In the genomic region with DNA sequence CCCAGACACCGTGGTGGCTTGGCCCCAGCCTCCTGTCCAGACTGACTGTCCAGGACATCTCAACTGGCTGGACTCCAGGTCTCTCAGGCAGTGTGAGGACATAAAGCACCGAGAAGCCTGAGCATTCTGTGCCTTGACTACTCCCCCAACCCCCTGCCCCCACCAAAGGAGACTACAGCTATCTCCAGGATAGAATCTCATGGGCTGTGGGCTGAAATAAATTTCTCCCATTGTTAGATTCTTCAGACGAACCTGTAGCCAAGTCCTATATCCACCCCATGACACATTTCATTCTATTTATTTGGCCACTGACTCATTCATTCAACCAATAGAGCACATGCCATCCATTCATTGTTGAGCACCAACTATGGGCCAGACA, we compare ENCODE assay signal across 1 cellular context.
TF ChIP-seq lines count a peak whose summit lies in the region.

No MANE protein-coding gene starts in this region.

TF ChIP-seq in IMR-90, 13 proteins besides CTCF, POLR2A, EP300 and RAD21 (continued from another document):
- TF ChIP-seq, protein P1, sequence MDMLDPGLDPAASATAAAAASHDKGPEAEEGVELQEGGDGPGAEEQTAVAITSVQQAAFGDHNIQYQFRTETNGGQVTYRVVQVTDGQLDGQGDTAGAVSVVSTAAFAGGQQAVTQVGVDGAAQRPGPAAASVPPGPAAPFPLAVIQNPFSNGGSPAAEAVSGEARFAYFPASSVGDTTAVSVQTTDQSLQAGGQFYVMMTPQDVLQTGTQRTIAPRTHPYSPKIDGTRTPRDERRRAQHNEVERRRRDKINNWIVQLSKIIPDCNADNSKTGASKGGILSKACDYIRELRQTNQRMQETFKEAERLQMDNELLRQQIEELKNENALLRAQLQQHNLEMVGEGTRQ (IDR thresholded peaks at IDR 0.05; ENCODE audit: low read depth, low read length) = no peak
- TF ChIP-seq MAZ (IDR thresholded peaks at IDR 0.05; ENCODE audit: borderline replicate concordance, low read depth, low read length) = no peak
- TF ChIP-seq, protein P2, sequence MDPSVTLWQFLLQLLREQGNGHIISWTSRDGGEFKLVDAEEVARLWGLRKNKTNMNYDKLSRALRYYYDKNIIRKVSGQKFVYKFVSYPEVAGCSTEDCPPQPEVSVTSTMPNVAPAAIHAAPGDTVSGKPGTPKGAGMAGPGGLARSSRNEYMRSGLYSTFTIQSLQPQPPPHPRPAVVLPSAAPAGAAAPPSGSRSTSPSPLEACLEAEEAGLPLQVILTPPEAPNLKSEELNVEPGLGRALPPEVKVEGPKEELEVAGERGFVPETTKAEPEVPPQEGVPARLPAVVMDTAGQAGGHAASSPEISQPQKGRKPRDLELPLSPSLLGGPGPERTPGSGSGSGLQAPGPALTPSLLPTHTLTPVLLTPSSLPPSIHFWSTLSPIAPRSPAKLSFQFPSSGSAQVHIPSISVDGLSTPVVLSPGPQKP (IDR thresholded peaks at IDR 0.05; ENCODE audit: borderline replicate concordance, low read depth, low read length) = no peak
- no peak for TF ChIP-seq CEBPB (IDR thresholded peaks at IDR 0.05; ENCODE audit: low read depth, low read length)
- TF ChIP-seq SMC3 (IDR thresholded peaks at IDR 0.05; ENCODE audit: low read depth, low read length) = no peak
- no peak for TF ChIP-seq RFX5 (IDR thresholded peaks at IDR 0.05; ENCODE audit: low read depth, low read length)
- no peak for TF ChIP-seq MAFK (IDR thresholded peaks at IDR 0.05; ENCODE audit: low read depth, low read length)
- no peak for TF ChIP-seq BHLHE40 (IDR thresholded peaks at IDR 0.05; ENCODE audit: low read depth, low read length)
- no peak for TF ChIP-seq RCOR1 (IDR thresholded peaks at IDR 0.05; ENCODE audit: insufficient replicate concordance, low read length)
